Comparison of ENCODE assay signal across 22 cellular contexts in genomic region chr1:43543567-43543966, GRCh38. TPM values are rescaled to one million over a fixed set of nuclear protein-coding genes. Genes with fewer than 3 reads are reported as not detected.
A peak's percentile ranks its signal among the peaks of the same experiment; 100 is the strongest.
DNase-seq lines count a peak whose midpoint lies in the region; ATAC-seq and TF ChIP-seq lines count a peak whose summit lies in the region.
"Had no signal": no experiment of that assay in that cellular context is flagged by ENCODE, and none has a peak within 500 bp of the region (broad histone marks: within the 10 kb centered on the region; RNA-seq: fewer than 3 reads in every experiment).

No MANE protein-coding gene starts in this region.

- peaks cover 15% of the 10 kb centered on the region for H3F3A ChIP-seq in neural progenitor cell (ENCODE audit: low read depth)

- POLR2A ChIA-PET in WTC11 (lab: Charles Lee) (interaction anchor here (1.2 kb wide), 1 partner anchor 107 kb away, joined by 4 read pairs; the partner anchor contains the start of gene KDM4A), T-cell (lab: Charles Lee) (no interaction called here)

- H3K4me3 Mint-ChIP-seq in WTC11 = no peak overlapping the region
- H3K4me3 Mint-ChIP-seq in neural progenitor cell = peak overlapping the region; percentile 24
- H3K4me3 Mint-ChIP-seq in T-cell = no peak overlapping the region
- H3K4me3 Mint-ChIP-seq: CD4-positive, alpha-beta T cell; dendritic cell treated with granulocyte-macrophage colony-stimulating factor and Interleukin-4, amounts not matched to agents 40 ng/mL and 50 ng/mL, for 4 days; stimulated activated naive CD8-positive, alpha-beta T cell treated with anti-CD3 and anti-CD28 coated beads, Interleukin-15, amount 100 ng/mL, for 72 hours had no signal

- peaks cover 76% of the 10 kb centered on the region for H3K79me2 ChIP-seq in hepatocyte
- H3K79me2 ChIP-seq in neural progenitor cell (ENCODE audit: low read depth) = peaks cover 24% of the 10 kb centered on the region

- H3K36me3 ChIP-seq in hepatocyte (replicated peaks; ENCODE audit: insufficient read depth, low read depth) (no peaks in the 10 kb centered on the region), neural progenitor cell (no peaks in the 10 kb centered on the region), heart right ventricle (no peaks in the 10 kb centered on the region)

- no peak overlapping the region for H2AFZ ChIP-seq in hepatocyte
- no peak overlapping the region for H2AFZ ChIP-seq in neural progenitor cell (replicated peaks)
- H2AFZ ChIP-seq: GM23248 had no signal

- H4K20me1 ChIP-seq in hepatocyte (ENCODE audit: insufficient read depth, poor library complexity, severe bottlenecking) = no peaks in the 10 kb centered on the region
- peaks cover 79% of the 10 kb centered on the region for H4K20me1 ChIP-seq in neural progenitor cell (ENCODE audit: low read depth)

- WGBS in hepatocyte (ENCODE audit: low lambda C conversion rate, missing lambda C conversion rate) = 78% methylated on average over 8 of the region's 8 CpGs
- WGBS in heart right ventricle, 2 donors = 91% methylated on average over 8 of the region's 8 CpGs

- CTCF ChIA-PET in WTC11 (lab: Charles Lee) = interaction anchor here (1.4 kb wide), 1 partner anchor 15 kb away, joined by 3 read pairs; no protein-coding TSS in a partner anchor
- CTCF ChIA-PET in T-cell (lab: Charles Lee) = no interaction called here

- no peak overlapping the region for H3K9ac ChIP-seq in neural progenitor cell
- H3K9ac ChIP-seq: GM23248 had no signal

- H3K4me3 ChIP-seq in hepatocyte (no peak overlapping the region), neural progenitor cell (no peak overlapping the region), heart right ventricle (no peak overlapping the region)
- H3K4me3 ChIP-seq: GM23248, SK-N-MC had no signal

- H3K4me2 ChIP-seq in hepatocyte (peak overlapping the region; percentile 29), neural progenitor cell (no peak overlapping the region)

- H3K9me3 ChIP-seq in hepatocyte (ENCODE audit: low read depth) (no peaks in the 10 kb centered on the region), neural progenitor cell (ENCODE audit: low read depth) (no peaks in the 10 kb centered on the region), heart right ventricle (no peaks in the 10 kb centered on the region)

- H3K27me3 Mint-ChIP-seq in WTC11 (ENCODE audit: low read depth) = no peaks in the 10 kb centered on the region
- H3K27me3 Mint-ChIP-seq in neural progenitor cell (ENCODE audit: insufficient read depth, low read depth) = peaks cover 3% of the 10 kb centered on the region
- peaks cover 8 to 11% of the 10 kb centered on the region in 2 donors for H3K27me3 Mint-ChIP-seq in T-cell

- no peak for TF ChIP-seq CTCF in WTC11 (IDR thresholded peaks at IDR 0.05)
- no peak for TF ChIP-seq CTCF in hepatocyte (IDR thresholded peaks at IDR 0.05; ENCODE audit: poor library complexity)
- no peak for TF ChIP-seq CTCF in neural progenitor cell (IDR thresholded peaks at IDR 0.05)
- no peak for TF ChIP-seq CTCF in heart right ventricle (IDR thresholded peaks at IDR 0.05)

- intact Hi-C loops in heart right ventricle (cut with DNase I) = loop anchor here in 1 of 10 donors (5.0 kb wide), 1 partner anchor 389 kb away; the partner anchor contains the start of gene ARTN

- DNase-seq in WTC11 (ENCODE audit: low spot score) = no peak
- DNase-seq in hepatocyte (ENCODE audit: low spot score) = no peak
- DNase-seq in neural progenitor cell (ENCODE audit: low spot score) = no peak
- DNase-seq in NCI-H774 (lab: John Stamatoyannopoulos, UW) = no peak
- DNase-seq in heart right ventricle = no peak
- no peak for DNase-seq in T-cell
- DNase-seq: activated CD8-positive, alpha-beta memory T cell treated with anti-CD3 and anti-CD28 coated beads, Interleukin-2, amount 50 U/mL, for 48 hours; activated gamma-delta T cell; CD4-positive, alpha-beta T cell; DMS 273 treated with DMSO at 0.1 percent for 48 hours; GM23248; midbrain; NCI-H1417 treated with DMSO at 0.1 percent for 48 hours; NCI-H524; stimulated activated CD4-positive, alpha-beta T cell treated with anti-CD3 and anti-CD28 coated beads, Interleukin-12 subunit alpha, Interleukin-12 subunit beta, amount 100 ng/mL, for 4 hours; stimulated activated CD4-positive, alpha-beta T cell treated with anti-CD3 and anti-CD28 coated beads, Interleukin-4, amount 100 ng/mL, for 4 hours; stimulated activated naive CD8-positive, alpha-beta T cell treated with anti-CD3 and anti-CD28 coated beads, Interleukin-15, amount 100 ng/mL, for 72 hours had no signal

- H3K27ac ChIP-seq in hepatocyte (peak overlapping the region; percentile 86), neural progenitor cell (no peak overlapping the region), temporal lobe (ENCODE audit: low read depth, low read length) (peak overlapping the region; percentile 96), heart right ventricle (no peak overlapping the region)
- H3K27ac ChIP-seq: GM23248, SK-N-MC had no signal

- H3K4me1 Mint-ChIP-seq in WTC11 = peaks cover 59% of the 10 kb centered on the region
- peaks cover 59% of the 10 kb centered on the region for H3K4me1 Mint-ChIP-seq in neural progenitor cell
- peaks cover 0 to 10% (median 8%) of the 10 kb centered on the region in 3 donors for H3K4me1 Mint-ChIP-seq in T-cell

- peaks cover 65% of the 10 kb centered on the region for H3K4me1 ChIP-seq in hepatocyte (ENCODE audit: insufficient read depth)
- peaks cover 57% of the 10 kb centered on the region for H3K4me1 ChIP-seq in neural progenitor cell
- peaks cover 0 to 24% (median 10%) of the 10 kb centered on the region in 9 donors for H3K4me1 ChIP-seq in heart right ventricle

- H3K36me3 Mint-ChIP-seq in WTC11 (peaks cover 12% of the 10 kb centered on the region; the same call in 1 of the 2 replicates), neural progenitor cell (peaks cover 23% of the 10 kb centered on the region), T-cell (no peaks in the 10 kb centered on the region)

- peak overlapping the region; percentile 34; the same call in 1 of the 2 replicates for H3K27ac Mint-ChIP-seq in WTC11
- H3K27ac Mint-ChIP-seq in neural progenitor cell = no peak overlapping the region
- no peak overlapping the region for H3K27ac Mint-ChIP-seq in T-cell
- H3K27ac Mint-ChIP-seq: CD4-positive, alpha-beta T cell; dendritic cell treated with granulocyte-macrophage colony-stimulating factor and Interleukin-4, amounts not matched to agents 40 ng/mL and 50 ng/mL, for 4 days had no signal

- H3K9me3 Mint-ChIP-seq in WTC11 (no peaks in the 10 kb centered on the region), neural progenitor cell (no peaks in the 10 kb centered on the region), T-cell (no peaks in the 10 kb centered on the region)
- H3K9me3 Mint-ChIP-seq: CD4-positive, alpha-beta T cell; dendritic cell treated with granulocyte-macrophage colony-stimulating factor and Interleukin-4, amounts not matched to agents 40 ng/mL and 50 ng/mL, for 4 days; stimulated activated naive CD8-positive, alpha-beta T cell treated with anti-CD3 and anti-CD28 coated beads, Interleukin-15, amount 100 ng/mL, for 72 hours had no signal

- ATAC-seq in WTC11 (no peak), heart right ventricle (no peak), T-cell (replicated peaks in 1 of 4) (no peak), HG03342 (IDR thresholded peaks at IDR 0.05; ENCODE audit: unreplicated experiment) (no peak)
- ATAC-seq: left lobe of liver; stimulated activated naive CD8-positive, alpha-beta T cell treated with anti-CD3 and anti-CD28 coated beads, Interleukin-15, amount 100 ng/mL, for 72 hours had no signal

- no peaks in the 10 kb centered on the region for H3K27me3 ChIP-seq in hepatocyte
- no peaks in the 10 kb centered on the region for H3K27me3 ChIP-seq in neural progenitor cell
- H3K27me3 ChIP-seq in heart right ventricle = no peaks in the 10 kb centered on the region

- no peaks in the 10 kb centered on the region for H3K9me2 ChIP-seq in hepatocyte (replicated peaks; ENCODE audit: insufficient read depth)

TF ChIP-seq in WTC11, 78 proteins besides CTCF, POLR2A, EP300 and RAD21 (continues in another document):
- TF ChIP-seq E2F5 (CRISPR knock-in tag; IDR thresholded peaks at IDR 0.05) = no peak
- no peak for TF ChIP-seq TEAD1 (CRISPR knock-in tag; IDR thresholded peaks at IDR 0.05)
- TF ChIP-seq ZNF423 (CRISPR knock-in tag; IDR thresholded peaks at IDR 0.05) = no peak
- TF ChIP-seq MYBL2 (CRISPR knock-in tag; IDR thresholded peaks at IDR 0.05) = no peak
- TF ChIP-seq ZNF232 (CRISPR knock-in tag; IDR thresholded peaks at IDR 0.05) = no peak
- TF ChIP-seq GTF2I (CRISPR knock-in tag; conservative IDR thresholded peaks at IDR 0.05) = no peak
- no peak for TF ChIP-seq NR2C2 (CRISPR knock-in tag; IDR thresholded peaks at IDR 0.05)
- TF ChIP-seq SMAD3 (CRISPR knock-in tag; IDR thresholded peaks at IDR 0.05; ENCODE audit: borderline replicate concordance) = no peak
- TF ChIP-seq ZNF425 (CRISPR knock-in tag; conservative IDR thresholded peaks at IDR 0.05) = no peak

RNA-seq across cellular contexts. Expression of gene PTPRF, which starts 12.9 kb away (rescaled TPM):
- total RNA-seq in WTC11 (2021) (248 to 295 TPM (median 275 TPM) in 3 replicates), hepatocyte (75.7 and 115 TPM in 2 replicates), neural progenitor cell (ENCODE audit: low replicate concordance) (71.1 and 119 TPM in 2 replicates), temporal lobe (60.7 TPM), heart right ventricle (10 to 100 TPM in 1 of 10 donors, 1 to 10 TPM in 9; 2.5 to 10.3 (median 5.0) TPM), T-cell (1 to 10 TPM in 3 of 5 donors, under 1 TPM in 2; 0.07 to 2.6 (median 1.9) TPM)
- polyA plus RNA-seq in hepatocyte (84.6 and 96.0 TPM in 2 replicates), heart right ventricle (1 to 10 TPM; 1.7 to 2.6 TPM)

Comparison
In these comparisons a context has a peak if more than half of its experiments do, and no peak if none do; other contexts are left out.
1. H3K27ac ChIP-seq: peak in hepatocyte (single experiment) and temporal lobe (single experiment); none in neural progenitor cell (single experiment) and heart right ventricle (0 of 10).